ENCODE assay signal across 21 cellular contexts in the genomic region with DNA sequence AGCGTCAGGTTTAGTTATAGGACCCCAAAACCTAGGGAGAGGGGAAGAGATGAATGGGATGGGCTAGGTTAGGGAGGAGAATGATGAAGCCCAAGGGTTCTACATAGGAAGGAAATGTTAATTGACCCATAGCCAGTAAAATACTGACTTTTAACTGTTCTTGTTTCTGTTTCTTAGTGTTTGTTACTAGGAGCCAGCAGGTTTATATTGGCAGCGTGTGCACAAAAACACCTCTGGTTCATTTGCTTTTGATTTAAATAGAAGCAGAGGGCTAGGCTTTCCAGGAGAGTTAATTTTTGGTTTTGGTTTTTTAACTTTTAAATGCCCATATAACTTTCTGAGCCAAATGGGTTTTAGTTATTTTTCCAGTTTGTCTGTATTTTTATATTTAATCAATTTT. TPM values are rescaled to one million over a fixed set of nuclear protein-coding genes. Genes with fewer than 3 reads are reported as not detected.
A peak's percentile ranks its signal among the peaks of the same experiment; 100 is the strongest.
DNase-seq lines count a peak whose midpoint lies in the region; ATAC-seq and TF ChIP-seq lines count a peak whose summit lies in the region.
"Had no signal": no experiment of that assay in that cellular context is flagged by ENCODE, and none has a peak within 500 bp of the region (broad histone marks: within the 10 kb centered on the region; RNA-seq: fewer than 3 reads in every experiment).

No MANE protein-coding gene starts in this region.

- peaks cover 35% of the 10 kb centered on the region for H3K36me3 Mint-ChIP-seq in activated CD4-positive, alpha-beta T cell treated with anti-CD3 and anti-CD28 coated beads, Interleukin-2, amount 10 ng/mL, durations not matched to agents 24 days and 14 days (ENCODE audit: low read depth)
- H3K36me3 Mint-ChIP-seq in HFFc6 (ENCODE audit: low read depth) (peaks cover 30% of the 10 kb centered on the region), type B pancreatic cell (peaks cover 30% of the 10 kb centered on the region), progenitor cell of endocrine pancreas (ENCODE audit: insufficient read depth) (peaks cover 23% of the 10 kb centered on the region)

- peaks cover 12% of the 10 kb centered on the region for H3K4me1 Mint-ChIP-seq in activated CD4-positive, alpha-beta T cell treated with anti-CD3 and anti-CD28 coated beads, Interleukin-2, amount 10 ng/mL, durations not matched to agents 24 days and 14 days
- peaks cover 79% of the 10 kb centered on the region for H3K4me1 Mint-ChIP-seq in HFFc6 (ENCODE audit: low read depth)
- peaks cover 16% of the 10 kb centered on the region for H3K4me1 Mint-ChIP-seq in type B pancreatic cell (ENCODE audit: unreplicated experiment)
- peaks cover 26% of the 10 kb centered on the region for H3K4me1 Mint-ChIP-seq in progenitor cell of endocrine pancreas (ENCODE audit: low read depth)

- intact Hi-C loops in activated CD4-positive, alpha-beta T cell treated with anti-CD3 and anti-CD28 coated beads, Interleukin-2, amount 10 ng/mL, durations not matched to agents 24 days and 14 days (cut with micrococcal nuclease) = no loop called here
- intact Hi-C loops in esophagus muscularis mucosa (cut with DNase I) = loop anchor here (10.0 kb wide), 1 partner anchor 347 kb away; no protein-coding TSS in a partner anchor

- H3K27me3 Mint-ChIP-seq in activated CD4-positive, alpha-beta T cell treated with anti-CD3 and anti-CD28 coated beads, Interleukin-2, amount 10 ng/mL, durations not matched to agents 24 days and 14 days = no peaks in the 10 kb centered on the region
- no peaks in the 10 kb centered on the region; the same call in 1 of the 2 replicates for H3K27me3 Mint-ChIP-seq in HFFc6 (ENCODE audit: insufficient read depth)
- no peaks in the 10 kb centered on the region for H3K27me3 Mint-ChIP-seq in type B pancreatic cell
- H3K27me3 Mint-ChIP-seq in progenitor cell of endocrine pancreas = no peaks in the 10 kb centered on the region
- H3K27me3 Mint-ChIP-seq: CD4-positive, alpha-beta memory T cell had no signal

- H3K9me3 ChIP-seq in esophagus muscularis mucosa = no peaks in the 10 kb centered on the region
- H3K9me3 ChIP-seq: BLaER1, Caco-2, MG63 had no signal

- no peak for TF ChIP-seq EP300 in esophagus muscularis mucosa (IDR thresholded peaks at IDR 0.05)

- peak overlapping the region in 3 of 4 donors; percentile 8 to 25 (median 13) for H3K27ac ChIP-seq in esophagus muscularis mucosa (replicated peaks in 1 of 4)
- H3K27ac ChIP-seq: 22Rv1, BLaER1 had no signal

- no peak overlapping the region for H3K4me3 Mint-ChIP-seq in activated CD4-positive, alpha-beta T cell treated with anti-CD3 and anti-CD28 coated beads, Interleukin-2, amount 10 ng/mL, durations not matched to agents 24 days and 14 days
- no peak overlapping the region for H3K4me3 Mint-ChIP-seq in HFFc6
- no peak overlapping the region for H3K4me3 Mint-ChIP-seq in type B pancreatic cell
- H3K4me3 Mint-ChIP-seq in progenitor cell of endocrine pancreas (ENCODE audit: low read depth) = no peak overlapping the region

- no peak overlapping the region for H3K4me3 ChIP-seq in esophagus muscularis mucosa
- H3K4me3 ChIP-seq: BLaER1, MG63 had no signal

- H3K27ac Mint-ChIP-seq in activated CD4-positive, alpha-beta T cell treated with anti-CD3 and anti-CD28 coated beads, Interleukin-2, amount 10 ng/mL, durations not matched to agents 24 days and 14 days = peak overlapping the region; percentile 54
- H3K27ac Mint-ChIP-seq in HFFc6 (peak overlapping the region; percentile 38), type B pancreatic cell (peak overlapping the region; percentile 17), progenitor cell of endocrine pancreas (no peak overlapping the region)

- ATAC-seq in HG02798 (IDR thresholded peaks at IDR 0.05; ENCODE audit: poor library complexity, unreplicated experiment) = no peak

- H3K4me1 ChIP-seq in esophagus muscularis mucosa = peaks cover 23 to 72% (median 57%) of the 10 kb centered on the region in 4 donors

- H3K9me3 Mint-ChIP-seq in activated CD4-positive, alpha-beta T cell treated with anti-CD3 and anti-CD28 coated beads, Interleukin-2, amount 10 ng/mL, durations not matched to agents 24 days and 14 days = no peaks in the 10 kb centered on the region
- no peaks in the 10 kb centered on the region for H3K9me3 Mint-ChIP-seq in HFFc6
- H3K9me3 Mint-ChIP-seq in type B pancreatic cell = no peaks in the 10 kb centered on the region
- no peaks in the 10 kb centered on the region for H3K9me3 Mint-ChIP-seq in progenitor cell of endocrine pancreas (ENCODE audit: low read depth)
- H3K9me3 Mint-ChIP-seq: CD4-positive, alpha-beta memory T cell had no signal

- no peaks in the 10 kb centered on the region for H3K27me3 ChIP-seq in esophagus muscularis mucosa
- H3K27me3 ChIP-seq: BLaER1, MG63 had no signal

- DNase-seq in activated CD4-positive, alpha-beta T cell treated with anti-CD3 and anti-CD28 coated beads, Interleukin-2, amount 10 ng/mL, durations not matched to agents 24 days and 14 days = no peak
- no peak for DNase-seq in activated CD4-positive, alpha-beta T cell treated with anti-CD3 and anti-CD28 coated beads for 4 hours
- DNase-seq in HFFc6 = no peak
- DNase-seq in esophagus muscularis mucosa (ENCODE audit: extremely low spot score) = no peak
- DNase-seq in type B pancreatic cell (ENCODE audit: extremely low spot score, unreplicated experiment) = no peak
- no peak for DNase-seq in progenitor cell of endocrine pancreas (ENCODE audit: low spot score, unreplicated experiment)
- no peak for DNase-seq in NCI-H1092 (lab: John Stamatoyannopoulos, UW)
- DNase-seq: ACHN; Caco-2; CD4-positive, alpha-beta memory T cell; GOT3; Karpas-422; MG63; NCI-H1417 treated with DMSO at 0.1 percent for 48 hours; NCI-H187; NCI-H446 treated with DMSO at 0.1 percent for 48 hours; NCI-H526 treated with DMSO at 0.1 percent for 48 hours; SHP77 had no signal

- TF ChIP-seq CTCF in HFFc6 (IDR thresholded peaks at IDR 0.05) (no peak), esophagus muscularis mucosa (IDR thresholded peaks at IDR 0.05) (no peak), type B pancreatic cell (conservative IDR thresholded peaks at IDR 0.05) (no peak), progenitor cell of endocrine pancreas (IDR thresholded peaks at IDR 0.05; ENCODE audit: unreplicated experiment) (no peak)

- TF ChIP-seq POLR2A in esophagus muscularis mucosa (IDR thresholded peaks at IDR 0.05; ENCODE audit: low read depth) = no peak

- peaks cover 0 to 41% (median 27%) of the 10 kb centered on the region in 4 donors for H3K36me3 ChIP-seq in esophagus muscularis mucosa

- WGBS in esophagus muscularis mucosa = 54% methylated on average over 2 of the region's 2 CpGs

RNA-seq across cellular contexts. Expression of a gene that starts 8.0 kb away (rescaled TPM):
- total RNA-seq in activated CD4-positive, alpha-beta T cell treated with anti-CD3 and anti-CD28 coated beads, Interleukin-2, amount 10 ng/mL, durations not matched to agents 24 days and 14 days = 80.3 and 91.5 TPM in 2 replicates
- 100 to 1,000 TPM; 106 to 138 (median 120) TPM for total RNA-seq in HFFc6 (2021; fragmentation: NEBNext Ultra II Directional; extraction: Animal tissue kit (Norgen Biotek cat#: 25700))
- total RNA-seq in esophagus muscularis mucosa (100 to 1,000 TPM; 107 to 139 (median 127) TPM), type B pancreatic cell (ENCODE audit: low replicate concordance) (87.6 and 118 TPM in 2 replicates), progenitor cell of endocrine pancreas (98.1 and 101 TPM in 2 replicates)
